In genomic region chr5:147450596-147450995, GRCh38 we compare ENCODE assay signal across 19 cellular contexts. TPM values are rescaled to one million over a fixed set of nuclear protein-coding genes. Genes with fewer than 3 reads are reported as not detected.
DNase-seq lines count a peak whose midpoint lies in the region; TF ChIP-seq lines count a peak whose summit lies in the region.
"Had no signal": no experiment of that assay in that cellular context is flagged by ENCODE, and none has a peak within 500 bp of the region (broad histone marks: within the 10 kb centered on the region; RNA-seq: fewer than 3 reads in every experiment).

No MANE protein-coding gene starts in this region.

- peaks cover 0 to 75% (median 51%) of the 10 kb centered on the region in 4 donors for H3K4me1 ChIP-seq in tibial artery

- H3K27me3 ChIP-seq in tibial artery, result no peaks in the 10 kb centered on the region

- no peaks in the 10 kb centered on the region for H3K9me3 ChIP-seq in tibial artery
- H3K9me3 ChIP-seq: BLaER1 treated with 17β-estradiol and CSF1 and Interleukin-3, amounts not matched to agents 10 nM and 100 nM; left lung; suprapubic skin had no signal

- H3K27me3 Mint-ChIP-seq in brain, result peaks cover 28% of the 10 kb centered on the region
- H3K27me3 Mint-ChIP-seq in mesothelial cell of epicardium (ENCODE audit: low read depth), result no peaks in the 10 kb centered on the region

- DNase-seq in NCI-H748 (lab: John Stamatoyannopoulos, UW; ENCODE audit: unreplicated experiment) (peak; percentile 11), NCI-H748 treated with DMSO at 0.1 percent for 48 hours (lab: John Stamatoyannopoulos, UW) (no peak), mesothelial cell of epicardium (ENCODE audit: low spot score in 2 of 2, unreplicated experiment in 2 of 2) (no peak), tibial artery (no peak), iPS-NIHi7 (ENCODE audit: extremely low spot score) (no peak), NCI-H2171 (lab: John Stamatoyannopoulos, UW) (no peak)
- no peak for DNase-seq in activated CD4-positive, alpha-beta T cell treated with anti-CD3 and anti-CD28 coated beads, Interleukin-2, amount 50 U/mL, for 4 hours
- DNase-seq: 8988T; dermis blood vessel endothelial cell; left lung; NCI-H1436; NK-92 treated with Interleukin-12 subunit alpha and Interleukin-12 subunit beta, amount 100 ng/mL, for 24 hours had no signal

- H3K27ac Mint-ChIP-seq in brain (peak overlapping the region; percentile 97 to 100 (median 99)), mesothelial cell of epicardium (peak overlapping the region; percentile 45)
- H3K27ac Mint-ChIP-seq: activated naive CD4-positive, alpha-beta T cell treated with anti-CD3 and anti-CD28 coated beads, Interleukin-2, amount 50 U/mL, for 72 hours; progenitor cell of endocrine pancreas had no signal

- TF ChIP-seq CTCF in brain (conservative IDR thresholded peaks at IDR 0.05) (peak in 1 of 2 experiments; percentile 28), mesothelial cell of epicardium (IDR thresholded peaks at IDR 0.05; ENCODE audit: unreplicated experiment) (no peak), tibial artery (IDR thresholded peaks at IDR 0.05) (no peak)

- H3K4me1 Mint-ChIP-seq in brain, result peaks cover 78% of the 10 kb centered on the region
- H3K4me1 Mint-ChIP-seq in mesothelial cell of epicardium, result peaks cover 78% of the 10 kb centered on the region

- H3K36me3 Mint-ChIP-seq in brain (peaks cover 28% of the 10 kb centered on the region), mesothelial cell of epicardium (peaks cover 9% of the 10 kb centered on the region)

- H3K4me3 ChIP-seq in tibial artery, result no peak overlapping the region
- H3K4me3 ChIP-seq: BLaER1 treated with 17β-estradiol and CSF1 and Interleukin-3, amounts not matched to agents 10 nM and 100 nM; left lung; suprapubic skin had no signal

- intact Hi-C loops in tibial artery (cut with DNase I; ENCODE audit: low total_unique reads), result loop anchor here (5.0 to 10.0 kb wide), 2 partner anchors 48 to 216 kb away; partner anchors contain the start of gene STK32A

- H3K4me3 Mint-ChIP-seq in brain (peak overlapping the region; percentile 86 to 99 (median 95)), mesothelial cell of epicardium (peak overlapping the region; percentile 24)

- H3K27ac ChIP-seq in tibial artery, result peak overlapping the region; percentile 93 to 99
- H3K27ac ChIP-seq: BLaER1 treated with 17β-estradiol and CSF1 and Interleukin-3, amounts not matched to agents 10 nM and 100 nM; epithelial cell of prostate; left lung; RWPE1; suprapubic skin had no signal

- no peaks in the 10 kb centered on the region for H3K36me3 ChIP-seq in tibial artery
- H3K36me3 ChIP-seq: BLaER1 treated with 17β-estradiol and CSF1 and Interleukin-3, amounts not matched to agents 10 nM and 100 nM; left lung; suprapubic skin had no signal

- no peaks in the 10 kb centered on the region for H3K9me3 Mint-ChIP-seq in brain
- H3K9me3 Mint-ChIP-seq in mesothelial cell of epicardium, result no peaks in the 10 kb centered on the region
- H3K9me3 Mint-ChIP-seq: activated naive CD4-positive, alpha-beta T cell treated with anti-CD3 and anti-CD28 coated beads, Interleukin-2, amount 50 U/mL, for 72 hours had no signal

RNA-seq across cellular contexts. Expression of gene DPYSL3, which starts 59.3 kb away (rescaled TPM):
- polyA plus RNA-seq in brain (ENCODE audit: insufficient read depth, low read depth, low replicate concordance), result 389 TPM
- total RNA-seq in mesothelial cell of epicardium, result 161 to 169 TPM (median 165 TPM) in 3 replicates
